In the genomic region with DNA sequence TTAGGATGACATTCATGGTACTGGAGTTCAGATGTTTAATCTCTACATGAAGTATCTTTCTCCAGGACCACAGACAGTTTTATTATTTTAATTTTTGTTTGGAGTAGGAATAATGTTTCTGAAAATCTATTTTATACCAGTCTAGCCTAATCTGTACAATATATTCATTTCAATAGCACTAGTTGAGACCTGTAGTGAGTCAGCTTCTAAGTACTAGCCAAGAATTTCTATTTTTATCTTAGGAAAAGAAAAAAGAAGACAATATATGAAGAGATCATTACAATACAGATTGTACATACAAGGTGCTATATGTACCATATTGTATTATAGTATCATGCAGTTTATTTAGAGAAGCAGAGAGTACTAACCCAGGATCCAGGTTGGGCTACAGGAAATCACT, we compare ENCODE assay signal across 28 cellular contexts.
"Had no signal": no experiment of that assay in that cellular context is flagged by ENCODE, and none has a peak within 500 bp of the region (broad histone marks: within the 10 kb centered on the region; RNA-seq: fewer than 3 reads in every experiment).

No MANE protein-coding gene starts in this region.

- FAIRE-seq: endometrium, small intestine had no signal

- H3K27ac ChIP-seq: ascending aorta, colonic mucosa, heart right ventricle, left lung, right lobe of liver, uterus, WERI-Rb-1 had no signal

- H3K27me3 Mint-ChIP-seq: activated naive CD4-positive, alpha-beta T cell treated with anti-CD3 and anti-CD28 coated beads, Interleukin-2, amount 10 ng/mL, durations not matched to agents 7 days and 5 days; activated naive CD8-positive, alpha-beta T cell treated with anti-CD3 and anti-CD28 coated beads, Interleukin-2, amount 10 ng/mL, durations not matched to agents 7 days and 5 days; stimulated activated memory B cell treated with anti-CD40 and anti-IgM and Interleukin-4, amounts not matched to agents 10 μg/mL and 1 μg/mL and 100 μg/mL, for 72 hours; stimulated activated naive CD8-positive, alpha-beta T cell treated with anti-CD3 and anti-CD28 coated beads, Interleukin-15, amount 100 ng/mL, for 72 hours; T-helper 17 cell; type B pancreatic cell had no signal

- DNase-seq: activated CD4-positive, alpha-beta T cell treated with anti-CD3 and anti-CD28 coated beads for 48 hours; activated CD4-positive, alpha-beta T cell treated with anti-CD3 and anti-CD28 coated beads, Interleukin-2, amount 50 U/mL, for 48 hours; activated CD8-positive, alpha-beta memory T cell treated with anti-CD3 and anti-CD28 coated beads for 24 hours; activated gamma-delta T cell; activated naive CD4-positive, alpha-beta T cell treated with anti-CD3 and anti-CD28 coated beads, Interleukin-2, amount 10 ng/mL, durations not matched to agents 7 days and 5 days; activated naive CD8-positive, alpha-beta T cell treated with anti-CD3 and anti-CD28 coated beads, Interleukin-2, amount 10 ng/mL, durations not matched to agents 7 days and 5 days; colonic mucosa; effector CD8-positive, alpha-beta T cell; heart right ventricle; left lung; posterior cingulate gyrus; right lobe of liver; small intestine; stimulated activated CD4-positive, alpha-beta T cell treated with anti-CD3 and anti-CD28 coated beads, Interleukin-1b, Interleukin-23, amount 100 ng/mL, for 48 hours; stimulated activated CD4-positive, alpha-beta T cell treated with anti-CD3 and anti-CD28 coated beads, Interleukin-4, amount 100 ng/mL, for 4 hours; stimulated activated CD8-positive, alpha-beta memory T cell treated with anti-CD3 and anti-CD28 coated beads, Interleukin-4, amount 100 ng/mL, for 48 hours; stimulated activated naive CD8-positive, alpha-beta T cell treated with anti-CD3 and anti-CD28 coated beads, Interleukin-15, amount 100 ng/mL, for 72 hours; substantia nigra; T-helper 17 cell; T1000; uterus; WERI-Rb-1 had no signal

- H3K27me3 ChIP-seq: ascending aorta, colonic mucosa, heart right ventricle, left lung, right lobe of liver, uterus had no signal

- H3K27ac Mint-ChIP-seq: activated naive CD4-positive, alpha-beta T cell treated with anti-CD3 and anti-CD28 coated beads, Interleukin-2, amount 10 ng/mL, durations not matched to agents 7 days and 5 days; activated naive CD8-positive, alpha-beta T cell treated with anti-CD3 and anti-CD28 coated beads, Interleukin-2, amount 10 ng/mL, durations not matched to agents 7 days and 5 days; nephron; stimulated activated memory B cell treated with anti-CD40 and anti-IgM and Interleukin-4, amounts not matched to agents 10 μg/mL and 1 μg/mL and 100 μg/mL, for 72 hours; stimulated activated naive CD8-positive, alpha-beta T cell treated with anti-CD3 and anti-CD28 coated beads, Interleukin-15, amount 100 ng/mL, for 72 hours; T-helper 17 cell; type B pancreatic cell had no signal

- H3K36me3 ChIP-seq: ascending aorta, colonic mucosa, heart right ventricle, left lung, right lobe of liver, uterus, WERI-Rb-1 had no signal

- ATAC-seq: activated CD4-positive, CD25-positive, alpha-beta regulatory T cell treated with anti-CD3 and anti-CD28 coated beads, Interleukin-2, amount 50 U/mL, for 24 hours; heart right ventricle; left lung; right lobe of liver; stimulated activated memory B cell treated with anti-CD40 and anti-IgM and Interleukin-4, amounts not matched to agents 10 μg/mL and 1 μg/mL and 100 μg/mL, for 72 hours; stimulated activated naive CD8-positive, alpha-beta T cell treated with anti-CD3 and anti-CD28 coated beads, Interleukin-15, amount 100 ng/mL, for 72 hours; T-helper 17 cell had no signal

- H3K9me3 ChIP-seq: ascending aorta, colonic mucosa, heart right ventricle, left lung, right lobe of liver, uterus had no signal

- H3K4me3 Mint-ChIP-seq: activated naive CD4-positive, alpha-beta T cell treated with anti-CD3 and anti-CD28 coated beads, Interleukin-2, amount 10 ng/mL, durations not matched to agents 7 days and 5 days; activated naive CD8-positive, alpha-beta T cell treated with anti-CD3 and anti-CD28 coated beads, Interleukin-2, amount 10 ng/mL, durations not matched to agents 7 days and 5 days; nephron; stimulated activated memory B cell treated with anti-CD40 and anti-IgM and Interleukin-4, amounts not matched to agents 10 μg/mL and 1 μg/mL and 100 μg/mL, for 72 hours; stimulated activated naive CD8-positive, alpha-beta T cell treated with anti-CD3 and anti-CD28 coated beads, Interleukin-15, amount 100 ng/mL, for 72 hours; T-helper 17 cell; type B pancreatic cell had no signal

- H3K9me3 Mint-ChIP-seq: activated naive CD8-positive, alpha-beta T cell treated with anti-CD3 and anti-CD28 coated beads, Interleukin-2, amount 10 ng/mL, durations not matched to agents 7 days and 5 days; type B pancreatic cell had no signal

- H3K36me3 Mint-ChIP-seq: activated naive CD4-positive, alpha-beta T cell treated with anti-CD3 and anti-CD28 coated beads, Interleukin-2, amount 10 ng/mL, durations not matched to agents 7 days and 5 days; activated naive CD8-positive, alpha-beta T cell treated with anti-CD3 and anti-CD28 coated beads, Interleukin-2, amount 10 ng/mL, durations not matched to agents 7 days and 5 days; stimulated activated memory B cell treated with anti-CD40 and anti-IgM and Interleukin-4, amounts not matched to agents 10 μg/mL and 1 μg/mL and 100 μg/mL, for 72 hours; type B pancreatic cell had no signal

- H3K4me3 ChIP-seq: ascending aorta, colonic mucosa, heart right ventricle, left lung, right lobe of liver, uterus had no signal

- H3K4me1 Mint-ChIP-seq: activated naive CD4-positive, alpha-beta T cell treated with anti-CD3 and anti-CD28 coated beads, Interleukin-2, amount 10 ng/mL, durations not matched to agents 7 days and 5 days; activated naive CD8-positive, alpha-beta T cell treated with anti-CD3 and anti-CD28 coated beads, Interleukin-2, amount 10 ng/mL, durations not matched to agents 7 days and 5 days; stimulated activated memory B cell treated with anti-CD40 and anti-IgM and Interleukin-4, amounts not matched to agents 10 μg/mL and 1 μg/mL and 100 μg/mL, for 72 hours; stimulated activated naive CD8-positive, alpha-beta T cell treated with anti-CD3 and anti-CD28 coated beads, Interleukin-15, amount 100 ng/mL, for 72 hours; T-helper 17 cell had no signal

- H3K4me1 ChIP-seq: ascending aorta, colonic mucosa, heart right ventricle, left lung, right lobe of liver, uterus had no signal
